In the genomic region with DNA sequence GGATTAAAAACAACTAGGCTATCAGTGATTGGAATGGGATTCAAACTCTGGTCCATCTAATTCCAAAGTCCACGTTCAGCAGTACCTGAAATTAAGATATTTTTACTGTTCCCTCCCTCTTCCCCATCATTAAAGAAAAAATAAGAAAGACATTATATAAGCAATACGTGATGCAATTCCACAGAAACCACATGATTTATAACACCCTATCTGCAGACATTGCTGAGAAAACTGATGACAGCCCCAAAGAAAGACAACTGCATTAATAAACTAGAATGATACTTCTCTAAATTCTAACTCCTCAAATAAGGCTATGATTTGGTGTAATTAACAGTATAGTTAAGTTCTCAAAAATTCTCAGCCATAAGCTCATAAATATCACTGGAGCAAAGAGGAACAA, we compare ENCODE assay signal across 21 cellular contexts. TPM values are rescaled to one million over a fixed set of nuclear protein-coding genes. Genes with fewer than 3 reads are reported as not detected.
DNase-seq lines count a peak whose midpoint lies in the region; ATAC-seq, FAIRE-seq and TF ChIP-seq lines count a peak whose summit lies in the region.
"Had no signal": no experiment of that assay in that cellular context is flagged by ENCODE, and none has a peak within 500 bp of the region (broad histone marks: within the 10 kb centered on the region; RNA-seq: fewer than 3 reads in every experiment).

No MANE protein-coding gene starts in this region.

- TF ChIP-seq POLR2A in K562 (conservative IDR thresholded peaks at IDR 0.05) = no peak

- H3K79me2 ChIP-seq in K562 (ENCODE audit: control insufficient read depth, insufficient read depth, low read length) = no peaks in the 10 kb centered on the region; the same call in 2 of the 3 replicates

- H3K27me3 Mint-ChIP-seq in activated naive CD8-positive, alpha-beta T cell treated with anti-CD3 and anti-CD28 coated beads, Interleukin-2, amount 50 U/mL, for 24 hours = no peaks in the 10 kb centered on the region
- H3K27me3 Mint-ChIP-seq: CD4-positive, alpha-beta memory T cell had no signal

- H3K9ac ChIP-seq in K562 (ENCODE audit: insufficient read depth in 1 of 2, low read depth in 2 of 2, low read length in 2 of 2) = no peak overlapping the region
- H3K9ac ChIP-seq: GM23248 had no signal

- DNase-seq in NOMO-1 treated with DMSO at 0.1 percent for 48 hours (lab: John Stamatoyannopoulos, UW; ENCODE audit: unreplicated experiment) = peak; percentile 64
- DNase-seq in NOMO-1 treated with dmso at 0.1 percent for 144 hours (lab: John Stamatoyannopoulos, UW; ENCODE audit: unreplicated experiment) = no peak
- peak; percentile 59 for DNase-seq in OCI-M1 (lab: John Stamatoyannopoulos, UW)
- DNase-seq in K562 (ENCODE audit: extremely low read depth in 1 of 4, low spot score in 3 of 4) = no peak
- no peak for DNase-seq in activated naive CD8-positive, alpha-beta T cell treated with anti-CD3 and anti-CD28 coated beads, Interleukin-2, amount 50 U/mL, for 24 hours
- no peak for DNase-seq in AG20443 (ENCODE audit: low spot score)
- DNase-seq in stimulated activated CD4-positive, alpha-beta T cell treated with anti-CD3 and anti-CD28 coated beads, Interleukin-1b, Interleukin-23, amount 100 ng/mL, for 48 hours = no peak
- DNase-seq: 8988T; ACHN; C1 segment of cervical spinal cord; CD4-positive, alpha-beta memory T cell; COR-L47; DMS153; DND-41; GM23248; H7; HCEC 1CT had no signal

- H4K20me1 ChIP-seq in K562 (replicated peaks; ENCODE audit: control insufficient read depth, insufficient read depth, low read length) = no peaks in the 10 kb centered on the region

- H3K9me3 Mint-ChIP-seq in activated naive CD8-positive, alpha-beta T cell treated with anti-CD3 and anti-CD28 coated beads, Interleukin-2, amount 50 U/mL, for 24 hours = no peaks in the 10 kb centered on the region

- no peak overlapping the region for H2AFZ ChIP-seq in K562 (ENCODE audit: low read depth, low read length)
- H2AFZ ChIP-seq: GM23248 had no signal

- H3K36me3 Mint-ChIP-seq in activated naive CD8-positive, alpha-beta T cell treated with anti-CD3 and anti-CD28 coated beads, Interleukin-2, amount 50 U/mL, for 24 hours (ENCODE audit: low read depth) = peaks cover 4% of the 10 kb centered on the region
- H3K36me3 Mint-ChIP-seq: CD4-positive, alpha-beta memory T cell had no signal

- peaks cover 17% of the 10 kb centered on the region for H3K4me1 Mint-ChIP-seq in activated naive CD8-positive, alpha-beta T cell treated with anti-CD3 and anti-CD28 coated beads, Interleukin-2, amount 50 U/mL, for 24 hours

- POLR2A ChIA-PET in K562 (lab: Yijun Ruan, JAX) = no interaction called here

- TF ChIP-seq RAD21 in K562 (CRISPR knock-in tag; conservative IDR thresholded peaks at IDR 0.05 in 1 of 2, IDR thresholded peaks at IDR 0.05 in 1 of 2) = no peak

- ATAC-seq in K562 = no peak
- ATAC-seq in activated naive CD8-positive, alpha-beta T cell treated with anti-CD3 and anti-CD28 coated beads, Interleukin-2, amount 50 U/mL, for 24 hours = no peak
- ATAC-seq: A549 had no signal

- no peak for TF ChIP-seq EP300 in K562 (IDR thresholded peaks at IDR 0.05; ENCODE audit: low read length)

- no peak for TF ChIP-seq CTCF in K562 (IDR thresholded peaks at IDR 0.05 in 2 of 3, conservative IDR thresholded peaks at IDR 0.05 in 1 of 3; ENCODE audit: insufficient read depth in 2 of 3, low read depth in 1 of 3, low read length in 3 of 3)

- H3K4me3 ChIP-seq in K562 = no peak overlapping the region
- H3K4me3 ChIP-seq: A549, GM23248 had no signal

- H3K4me1 ChIP-seq in K562 (replicated peaks in 1 of 2; ENCODE audit: control insufficient read depth in 2 of 2, insufficient read depth in 2 of 2, low read length in 2 of 2) = peaks cover 0 to 25% of the 10 kb centered on the region in 2 experiments; a peak in 4 of 5 replicates

- intact Hi-C loops in K562 (cut with micrococcal nuclease) = no loop called here

- no peaks in the 10 kb centered on the region for H3K27me3 ChIP-seq in K562 (ENCODE audit: control insufficient read depth in 2 of 2, insufficient read depth in 2 of 2, low read length in 2 of 2)

- CTCF ChIA-PET in K562 (lab: Yijun Ruan, JAX; ENCODE audit: low intra/inter-chr PET ratio) = no interaction called here

- FAIRE-seq in K562 (lab: Jason Lieb, UNC) = no peak
- FAIRE-seq: A549, G401.6, GM19239, H1 had no signal

- BruUV-seq in K562 (replicated peaks; lab: Mats Ljungman, UMichigan) = no TSS peak

- no peak overlapping the region for H3K4me3 Mint-ChIP-seq in activated naive CD8-positive, alpha-beta T cell treated with anti-CD3 and anti-CD28 coated beads, Interleukin-2, amount 50 U/mL, for 24 hours
- H3K4me3 Mint-ChIP-seq: CD4-positive, alpha-beta memory T cell had no signal

- H3K27ac ChIP-seq in K562 (ENCODE audit: extremely low read depth, low read depth, low read length) = no peak overlapping the region
- H3K27ac ChIP-seq: A549, GM23248 had no signal

- 11% methylated on average over 1 of the region's 2 CpGs for WGBS in K562 (ENCODE audit: insufficient coverage, low coverage, missing lambda C conversion rate)

- no peaks in the 10 kb centered on the region for H3K9me3 ChIP-seq in K562 (replicated peaks; ENCODE audit: control insufficient read depth, insufficient read depth, low read depth, low read length)
- H3K9me3 ChIP-seq: A549 had no signal

- H3K36me3 ChIP-seq in K562 (ENCODE audit: control insufficient read depth, insufficient read depth, low read length) = no peaks in the 10 kb centered on the region

- no peak overlapping the region for H3K27ac Mint-ChIP-seq in activated naive CD8-positive, alpha-beta T cell treated with anti-CD3 and anti-CD28 coated beads, Interleukin-2, amount 50 U/mL, for 24 hours
- H3K27ac Mint-ChIP-seq: CD4-positive, alpha-beta memory T cell had no signal

- no peak overlapping the region for H3K4me2 ChIP-seq in K562 (ENCODE audit: insufficient read depth, low read length)

- in situ Hi-C loops in K562 (cut with MboI) = no loop called here

- no peaks in the 10 kb centered on the region for H3K9me1 ChIP-seq in K562 (ENCODE audit: control insufficient read depth, insufficient read depth, low read length)

TF ChIP-seq in K562, 482 proteins besides CTCF, POLR2A, EP300 and RAD21 (continues in another document):
- TF ChIP-seq ZNF586 (CRISPR knock-in tag; conservative IDR thresholded peaks at IDR 0.05) = no peak
- no peak for TF ChIP-seq PURB (CRISPR knock-in tag; IDR thresholded peaks at IDR 0.05; ENCODE audit: low read depth)
- no peak for TF ChIP-seq CREM (IDR thresholded peaks at IDR 0.05; ENCODE audit: low read depth)
- no peak for TF ChIP-seq DPF2 (IDR thresholded peaks at IDR 0.05)

RNA-seq across cellular contexts. Expression of a gene that starts 19.1 kb away (rescaled TPM):
- total RNA-seq in K562 (2011; cell fraction: chromatin; rRNA removed; ENCODE audit: low replicate concordance) = 2.9 and 5.1 TPM in 2 replicates
- 1.8 and 2.1 TPM in 2 replicates for total RNA-seq in K562 (2011; cell fraction: nucleolus; rRNA removed)
- 3.2 and 3.8 TPM in 2 replicates for total RNA-seq in K562 (2011; cell fraction: nucleoplasm; rRNA removed)
- 2.2 and 3.1 TPM in 2 replicates for total RNA-seq in K562 (2014; rRNA removed)
- 4.8 and 5.2 TPM in 2 replicates for total RNA-seq in K562 (2014; rRNA removed; fragmentation: Illumina TruSeq; extraction: Trizol)
- 5.5 TPM in 2 replicates for total RNA-seq in K562 (2015; rRNA removed; fragmentation: Illumina TruSeq; extraction: Trizol)
- 4.2 and 4.4 TPM in 2 replicates for total RNA-seq in K562 (2021)
- polyA plus RNA-seq in K562 (2011; rRNA removed) = 3.6 and 4.0 TPM in 2 replicates
- 1.8 and 2.7 TPM in 2 replicates for polyA plus RNA-seq in K562 (2011; cell fraction: cytosol; rRNA removed)
- 2.6 TPM in 2 replicates for polyA plus RNA-seq in K562 (2011; cell fraction: nucleus; rRNA removed)
- 3.0 TPM in 2 replicates for polyA plus RNA-seq in K562 (2012)
- polyA plus RNA-seq in K562 (2014; fragmentation: Illumina TruSeq; extraction: Trizol) = 4.2 and 5.0 TPM in 2 replicates
- polyA plus RNA-seq in K562 (2014; fragmentation: Nextera tagmentation; extraction: Ambion mirVana) = 1 to 10 TPM; 1.5 to 2.1 TPM
- 2.6 and 2.7 TPM in 2 replicates for polyA plus RNA-seq in K562 (2014; rRNA removed)
- 6.4 and 7.1 TPM in 2 replicates for polyA minus RNA-seq in K562 (2011; rRNA and poly(A)+ RNA removed)
- polyA minus RNA-seq in K562 (2011; cell fraction: cytosol; rRNA and poly(A)+ RNA removed) = 3.1 and 3.4 TPM in 2 replicates
- 2.8 and 3.8 TPM in 2 replicates for polyA minus RNA-seq in K562 (2011; cell fraction: nucleus; rRNA and poly(A)+ RNA removed)

RNA-seq across cellular contexts. Expression of a gene that starts 20.5 kb away (rescaled TPM):
- total RNA-seq in K562 (2011; cell fraction: chromatin; rRNA removed; ENCODE audit: low replicate concordance) = 44.8 and 55.5 TPM in 2 replicates
- total RNA-seq in K562 (2011; cell fraction: nucleolus; rRNA removed) = 33.3 and 35.7 TPM in 2 replicates
- total RNA-seq in K562 (2011; cell fraction: nucleoplasm; rRNA removed) = 48.0 and 61.0 TPM in 2 replicates
- total RNA-seq in K562 (2014; rRNA removed) (108 and 129 TPM in 2 replicates), K562 (2014; rRNA removed; fragmentation: Illumina TruSeq; extraction: Trizol) (118 and 131 TPM in 2 replicates), K562 (2015; rRNA removed; fragmentation: Illumina TruSeq; extraction: Trizol) (105 and 107 TPM in 2 replicates), K562 (2021) (104 and 111 TPM in 2 replicates)
- polyA plus RNA-seq in K562 (2011; rRNA removed) (145 and 172 TPM in 2 replicates), K562 (2014; fragmentation: Illumina TruSeq; extraction: Trizol) (154 and 170 TPM in 2 replicates), K562 (2014; fragmentation: Nextera tagmentation; extraction: Ambion mirVana) (100 to 1,000 TPM; 179 to 188 TPM), K562 (2014; rRNA removed) (119 and 159 TPM in 2 replicates)
- 79.9 and 122 TPM in 2 replicates for polyA plus RNA-seq in K562 (2011; cell fraction: cytosol; rRNA removed)
- 89.2 and 128 TPM in 2 replicates for polyA plus RNA-seq in K562 (2011; cell fraction: nucleus; rRNA removed)
- polyA plus RNA-seq in K562 (2012) = 143 and 185 TPM in 2 replicates
- 71.0 and 88.5 TPM in 2 replicates for polyA minus RNA-seq in K562 (2011; rRNA and poly(A)+ RNA removed)
- polyA minus RNA-seq in K562 (2011; cell fraction: cytosol; rRNA and poly(A)+ RNA removed) = 28.0 and 43.2 TPM in 2 replicates
- polyA minus RNA-seq in K562 (2011; cell fraction: nucleus; rRNA and poly(A)+ RNA removed) = 17.1 and 43.1 TPM in 2 replicates

Comparison
In these comparisons a context has a peak if more than half of its experiments do, and no peak if none do; other contexts are left out.
1. DNase-seq: peak in NOMO-1 treated with DMSO at 0.1 percent for 48 hours (single experiment) and OCI-M1 (single experiment); none in NOMO-1 treated with dmso at 0.1 percent for 144 hours (single experiment), K562 (0 of 4), activated naive CD8-positive, alpha-beta T cell treated with anti-CD3 and anti-CD28 coated beads, Interleukin-2, amount 50 U/mL, for 24 hours (single experiment), AG20443 (single experiment) and stimulated activated CD4-positive, alpha-beta T cell treated with anti-CD3 and anti-CD28 coated beads, Interleukin-1b, Interleukin-23, amount 100 ng/mL, for 48 hours (single experiment).